11 cellular contexts compared by ENCODE assay signal in the genomic region with DNA sequence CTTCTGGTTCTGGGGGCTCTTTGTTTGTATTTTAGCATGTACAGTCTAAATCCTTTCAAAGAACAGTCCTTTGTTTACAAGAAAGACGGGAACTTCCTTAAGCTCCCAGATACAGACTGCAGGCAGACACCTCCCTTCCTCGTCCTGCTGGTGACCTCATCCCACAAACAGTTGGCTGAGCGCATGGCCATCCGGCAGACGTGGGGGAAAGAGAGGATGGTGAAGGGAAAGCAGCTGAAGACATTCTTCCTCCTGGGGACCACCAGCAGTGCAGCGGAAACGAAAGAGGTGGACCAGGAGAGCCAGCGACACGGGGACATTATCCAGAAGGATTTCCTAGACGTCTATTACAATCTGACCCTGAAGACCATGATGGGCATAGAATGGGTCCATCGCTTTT.
DNase-seq lines count a peak whose midpoint lies in the region; ATAC-seq, FAIRE-seq and TF ChIP-seq lines count a peak whose summit lies in the region.
"Had no signal": no experiment of that assay in that cellular context is flagged by ENCODE, and none has a peak within 500 bp of the region (broad histone marks: within the 10 kb centered on the region; RNA-seq: fewer than 3 reads in every experiment).

No MANE protein-coding gene starts in this region.

- H3K36me3 ChIP-seq in brain microvascular endothelial cell (replicated peaks), result no peaks in the 10 kb centered on the region
- H3K36me3 ChIP-seq: BLaER1 had no signal

- no peaks in the 10 kb centered on the region for H3K4me1 Mint-ChIP-seq in activated T-cell treated with anti-CD3 and anti-CD28 coated beads, Interleukin-2, amount 50 U/mL, for 24 hours (ENCODE audit: low read depth)

- no peak overlapping the region for H3K4me3 Mint-ChIP-seq in activated T-cell treated with anti-CD3 and anti-CD28 coated beads, Interleukin-2, amount 50 U/mL, for 24 hours

- in situ Hi-C loops in brain microvascular endothelial cell (cut with HindIII; ENCODE audit: low pct_ligation_motif_present, low sequenced_read_pairs), result no loop called here

- peaks cover 8% of the 10 kb centered on the region for H3K27me3 Mint-ChIP-seq in activated T-cell treated with anti-CD3 and anti-CD28 coated beads, Interleukin-2, amount 50 U/mL, for 24 hours

- ATAC-seq in HG03039 (IDR thresholded peaks at IDR 0.05; ENCODE audit: unreplicated experiment) (no peak), HG02642 (IDR thresholded peaks at IDR 0.05; ENCODE audit: poor library complexity, unreplicated experiment) (no peak)

- H3K27ac ChIP-seq in brain microvascular endothelial cell, result peak overlapping the region; percentile 72
- H3K27ac ChIP-seq: BLaER1, skin epidermis had no signal

- H3K4me3 ChIP-seq in brain microvascular endothelial cell (ENCODE audit: low read depth, low read length), result no peak overlapping the region
- H3K4me3 ChIP-seq: BLaER1, skin epidermis had no signal

- H3K36me3 Mint-ChIP-seq in activated T-cell treated with anti-CD3 and anti-CD28 coated beads, Interleukin-2, amount 50 U/mL, for 24 hours (ENCODE audit: low read depth), result no peaks in the 10 kb centered on the region

- H3K27ac Mint-ChIP-seq in activated T-cell treated with anti-CD3 and anti-CD28 coated beads, Interleukin-2, amount 50 U/mL, for 24 hours, result peak overlapping the region; percentile 31

- DNase-seq in activated T-cell treated with anti-CD3 and anti-CD28 coated beads, Interleukin-2, amount 50 U/mL, for 24 hours, result no peak
- no peak for DNase-seq in activated T-cell treated with anti-CD3 and anti-CD28 coated beads, Interleukin-2, amount 50 U/mL, for 48 hours
- DNase-seq in brain microvascular endothelial cell (peak; percentile 72), kidney glomerular epithelial cell (lab: John Stamatoyannopoulos, UW) (peak; percentile 86), urothelium cell line (ENCODE audit: low spot score) (peak; percentile 50), LoVo (ENCODE audit: low spot score) (no peak)

- no peaks in the 10 kb centered on the region for H3K9me3 Mint-ChIP-seq in activated T-cell treated with anti-CD3 and anti-CD28 coated beads, Interleukin-2, amount 50 U/mL, for 24 hours

- no peak for TF ChIP-seq CTCF in brain microvascular endothelial cell (IDR thresholded peaks at IDR 0.05; ENCODE audit: low read depth, low read length, missing control alignments)

- H3K27me3 ChIP-seq in brain microvascular endothelial cell (replicated peaks), result no peaks in the 10 kb centered on the region
- H3K27me3 ChIP-seq: BLaER1 had no signal

- FAIRE-seq in urothelium cell line (lab: Jason Lieb, UNC), result no peak
- FAIRE-seq: GM19239 had no signal

Comparison
In these comparisons a context has a peak if more than half of its experiments do, and no peak if none do; other contexts are left out.
1. DNase-seq: peak in brain microvascular endothelial cell (single experiment), kidney glomerular epithelial cell (single experiment) and urothelium cell line (single experiment); none in activated T-cell treated with anti-CD3 and anti-CD28 coated beads, Interleukin-2, amount 50 U/mL, for 24 hours (single experiment), activated T-cell treated with anti-CD3 and anti-CD28 coated beads, Interleukin-2, amount 50 U/mL, for 48 hours (0 of 2) and LoVo (single experiment).